ENCODE assay signal across 1 cellular context in the genomic region with DNA sequence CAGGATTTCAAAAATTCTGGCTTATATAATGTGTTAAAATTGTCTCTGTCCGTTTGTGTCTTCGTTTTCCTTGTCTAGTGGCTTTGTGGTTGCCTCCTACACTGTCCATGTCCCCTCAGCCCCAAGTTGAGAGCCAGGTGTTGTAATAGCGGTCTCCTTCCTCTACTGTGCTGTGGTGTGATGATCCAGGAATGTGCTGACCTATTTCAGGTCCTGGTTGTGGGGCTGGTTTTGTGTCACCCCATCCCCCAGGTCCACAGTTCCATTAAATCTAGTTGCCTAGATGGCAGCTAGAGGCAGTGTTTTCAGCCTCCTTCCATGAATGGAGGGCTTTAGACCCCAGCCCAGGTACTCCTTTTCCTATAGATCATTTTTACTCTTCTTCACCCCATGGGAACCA.
TF ChIP-seq lines count a peak whose summit lies in the region.

No MANE protein-coding gene starts in this region.

TF ChIP-seq in WTC11, 78 proteins besides CTCF, POLR2A, EP300 and RAD21 (continued from another document):
- TF ChIP-seq, protein P1, sequence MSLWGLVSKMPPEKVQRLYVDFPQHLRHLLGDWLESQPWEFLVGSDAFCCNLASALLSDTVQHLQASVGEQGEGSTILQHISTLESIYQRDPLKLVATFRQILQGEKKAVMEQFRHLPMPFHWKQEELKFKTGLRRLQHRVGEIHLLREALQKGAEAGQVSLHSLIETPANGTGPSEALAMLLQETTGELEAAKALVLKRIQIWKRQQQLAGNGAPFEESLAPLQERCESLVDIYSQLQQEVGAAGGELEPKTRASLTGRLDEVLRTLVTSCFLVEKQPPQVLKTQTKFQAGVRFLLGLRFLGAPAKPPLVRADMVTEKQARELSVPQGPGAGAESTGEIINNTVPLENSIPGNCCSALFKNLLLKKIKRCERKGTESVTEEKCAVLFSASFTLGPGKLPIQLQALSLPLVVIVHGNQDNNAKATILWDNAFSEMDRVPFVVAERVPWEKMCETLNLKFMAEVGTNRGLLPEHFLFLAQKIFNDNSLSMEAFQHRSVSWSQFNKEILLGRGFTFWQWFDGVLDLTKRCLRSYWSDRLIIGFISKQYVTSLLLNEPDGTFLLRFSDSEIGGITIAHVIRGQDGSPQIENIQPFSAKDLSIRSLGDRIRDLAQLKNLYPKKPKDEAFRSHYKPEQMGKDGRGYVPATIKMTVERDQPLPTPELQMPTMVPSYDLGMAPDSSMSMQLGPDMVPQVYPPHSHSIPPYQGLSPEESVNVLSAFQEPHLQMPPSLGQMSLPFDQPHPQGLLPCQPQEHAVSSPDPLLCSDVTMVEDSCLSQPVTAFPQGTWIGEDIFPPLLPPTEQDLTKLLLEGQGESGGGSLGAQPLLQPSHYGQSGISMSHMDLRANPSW (CRISPR knock-in tag; conservative IDR thresholded peaks at IDR 0.05; ENCODE audit: low read depth): no peak
- TF ChIP-seq, protein P2, sequence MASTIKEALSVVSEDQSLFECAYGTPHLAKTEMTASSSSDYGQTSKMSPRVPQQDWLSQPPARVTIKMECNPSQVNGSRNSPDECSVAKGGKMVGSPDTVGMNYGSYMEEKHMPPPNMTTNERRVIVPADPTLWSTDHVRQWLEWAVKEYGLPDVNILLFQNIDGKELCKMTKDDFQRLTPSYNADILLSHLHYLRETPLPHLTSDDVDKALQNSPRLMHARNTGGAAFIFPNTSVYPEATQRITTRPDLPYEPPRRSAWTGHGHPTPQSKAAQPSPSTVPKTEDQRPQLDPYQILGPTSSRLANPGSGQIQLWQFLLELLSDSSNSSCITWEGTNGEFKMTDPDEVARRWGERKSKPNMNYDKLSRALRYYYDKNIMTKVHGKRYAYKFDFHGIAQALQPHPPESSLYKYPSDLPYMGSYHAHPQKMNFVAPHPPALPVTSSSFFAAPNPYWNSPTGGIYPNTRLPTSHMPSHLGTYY (CRISPR knock-in tag; IDR thresholded peaks at IDR 0.05): no peak
- TF ChIP-seq GTF2I (CRISPR knock-in tag; conservative IDR thresholded peaks at IDR 0.05) (no peak), JUN (CRISPR knock-in tag; IDR thresholded peaks at IDR 0.05) (no peak), ZNF416 (CRISPR knock-in tag; IDR thresholded peaks at IDR 0.05) (no peak), CBFB (CRISPR knock-in tag; IDR thresholded peaks at IDR 0.05; ENCODE audit: low read depth) (no peak), NR2C2 (CRISPR knock-in tag; IDR thresholded peaks at IDR 0.05) (no peak)
- TF ChIP-seq, protein P3, sequence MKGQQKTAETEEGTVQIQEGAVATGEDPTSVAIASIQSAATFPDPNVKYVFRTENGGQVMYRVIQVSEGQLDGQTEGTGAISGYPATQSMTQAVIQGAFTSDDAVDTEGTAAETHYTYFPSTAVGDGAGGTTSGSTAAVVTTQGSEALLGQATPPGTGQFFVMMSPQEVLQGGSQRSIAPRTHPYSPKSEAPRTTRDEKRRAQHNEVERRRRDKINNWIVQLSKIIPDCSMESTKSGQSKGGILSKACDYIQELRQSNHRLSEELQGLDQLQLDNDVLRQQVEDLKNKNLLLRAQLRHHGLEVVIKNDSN (CRISPR knock-in tag; IDR thresholded peaks at IDR 0.05): no peak
- TF ChIP-seq, protein P4, sequence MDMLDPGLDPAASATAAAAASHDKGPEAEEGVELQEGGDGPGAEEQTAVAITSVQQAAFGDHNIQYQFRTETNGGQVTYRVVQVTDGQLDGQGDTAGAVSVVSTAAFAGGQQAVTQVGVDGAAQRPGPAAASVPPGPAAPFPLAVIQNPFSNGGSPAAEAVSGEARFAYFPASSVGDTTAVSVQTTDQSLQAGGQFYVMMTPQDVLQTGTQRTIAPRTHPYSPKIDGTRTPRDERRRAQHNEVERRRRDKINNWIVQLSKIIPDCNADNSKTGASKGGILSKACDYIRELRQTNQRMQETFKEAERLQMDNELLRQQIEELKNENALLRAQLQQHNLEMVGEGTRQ (CRISPR knock-in tag; IDR thresholded peaks at IDR 0.05): no peak
- TF ChIP-seq, protein P5, sequence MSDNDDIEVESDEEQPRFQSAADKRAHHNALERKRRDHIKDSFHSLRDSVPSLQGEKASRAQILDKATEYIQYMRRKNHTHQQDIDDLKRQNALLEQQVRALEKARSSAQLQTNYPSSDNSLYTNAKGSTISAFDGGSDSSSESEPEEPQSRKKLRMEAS (CRISPR knock-in tag; IDR thresholded peaks at IDR 0.05): no peak
TF ChIP-seq in WTC11: peak in this region for 0.
